6 cellular contexts compared by ENCODE assay signal in genomic region chr4:116303736-116304188, GRCh38.
"Had no signal": no experiment of that assay in that cellular context is flagged by ENCODE, and none has a peak within 500 bp of the region (broad histone marks: within the 10 kb centered on the region; RNA-seq: fewer than 3 reads in every experiment).

No MANE protein-coding gene starts in this region.

- DNase-seq: IMR-90, KBM-7, KG1 had no signal

- FAIRE-seq: HTR-8/SVneo, K562 had no signal

- H3K27ac ChIP-seq: HL-60 had no signal

- ATAC-seq: K562 had no signal

- H3K4me3 ChIP-seq: K562 had no signal
